Comparison of ENCODE assay signal across 8 cellular contexts in genomic region chr19:46347572-46347883, GRCh38. TPM values are rescaled to one million over a fixed set of nuclear protein-coding genes. Genes with fewer than 3 reads are reported as not detected.
DNase-seq lines count a peak whose midpoint lies in the region; ATAC-seq and TF ChIP-seq lines count a peak whose summit lies in the region.

No MANE protein-coding gene starts in this region.

- H3K9me3 ChIP-seq in tibial artery, result no peaks in the 10 kb centered on the region

- in situ Hi-C loops in astrocyte of the cerebellum (cut with HindIII; ENCODE audit: low sequenced_read_pairs), result no loop called here

- H3K27ac ChIP-seq in tibial artery, result peak overlapping the region; percentile 76 to 77

- peaks cover 53% of the 10 kb centered on the region for H3K4me1 Mint-ChIP-seq in activated T-cell treated with anti-CD3 and anti-CD28 coated beads, Interleukin-2, amount 50 U/mL, for 4 hours (ENCODE audit: low read depth)

- TF ChIP-seq CTCF in astrocyte of the cerebellum (IDR thresholded peaks at IDR 0.05; ENCODE audit: low read depth, low read length, missing control alignments) (no peak), lower leg skin (IDR thresholded peaks at IDR 0.05) (no peak), tibial artery (IDR thresholded peaks at IDR 0.05) (no peak)

- no peaks in the 10 kb centered on the region for H3K9me3 Mint-ChIP-seq in activated T-cell treated with anti-CD3 and anti-CD28 coated beads, Interleukin-2, amount 50 U/mL, for 4 hours

- H3K36me3 ChIP-seq in tibial artery, result peaks cover 0 to under 1% (median 0%) of the 10 kb centered on the region in 3 donors

- TF ChIP-seq POLR2A in lower leg skin (IDR thresholded peaks at IDR 0.05), result no peak

- H3K27me3 Mint-ChIP-seq in activated T-cell treated with anti-CD3 and anti-CD28 coated beads, Interleukin-2, amount 50 U/mL, for 4 hours (ENCODE audit: low read depth), result peaks cover 3% of the 10 kb centered on the region

- no peak for DNase-seq in activated T-cell treated with anti-CD3 and anti-CD28 coated beads, Interleukin-2, amount 50 U/mL, for 4 hours
- no peak for DNase-seq in activated T-cell treated with anti-CD3 and anti-CD28 coated beads, Interleukin-2, amount 50 U/mL, for 1 hour
- no peak for DNase-seq in astrocyte of the cerebellum (ENCODE audit: low read depth)
- no peak for DNase-seq in lower leg skin (ENCODE audit: low spot score in 2 of 2)
- DNase-seq in tibial artery, result no peak
- DNase-seq in dedifferentiated amniotic fluid mesenchymal stem cell (ENCODE audit: extremely low spot score), result no peak
- DNase-seq in stimulated activated CD4-positive, alpha-beta T cell treated with anti-CD3 and anti-CD28 coated beads, Interleukin-15, amount 100 ng/mL, for 24 hours, result no peak

- peak overlapping the region; percentile 85 for H3K4me3 ChIP-seq in astrocyte of the cerebellum (ENCODE audit: low read depth, low read length)
- peak overlapping the region; percentile 99 for H3K4me3 ChIP-seq in lower leg skin (ENCODE audit: low read depth, poor library complexity, severe bottlenecking)
- H3K4me3 ChIP-seq in tibial artery, result peak overlapping the region; percentile 71 to 90

- H3K4me1 ChIP-seq in tibial artery, result peaks cover 6 to 59% (median 49%) of the 10 kb centered on the region in 4 donors

- H3K4me3 Mint-ChIP-seq in activated T-cell treated with anti-CD3 and anti-CD28 coated beads, Interleukin-2, amount 50 U/mL, for 4 hours, result peak overlapping the region; percentile 97

- intact Hi-C loops in lower leg skin (cut with DNase I; ENCODE audit: low total_unique reads) (no loop called here), tibial artery (cut with DNase I; ENCODE audit: low total_unique reads) (loop anchor here (10.0 kb wide), 1 partner anchor 63 kb away; no protein-coding TSS in a partner anchor)

- ATAC-seq in activated T-cell treated with anti-CD3 and anti-CD28 coated beads, Interleukin-2, amount 50 U/mL, for 4 hours, result no peak
- ATAC-seq in GM19397 (IDR thresholded peaks at IDR 0.05; ENCODE audit: unreplicated experiment), result no peak

- no peaks in the 10 kb centered on the region for H3K27me3 ChIP-seq in tibial artery

- H3K36me3 Mint-ChIP-seq in activated T-cell treated with anti-CD3 and anti-CD28 coated beads, Interleukin-2, amount 50 U/mL, for 4 hours (ENCODE audit: insufficient read depth), result peaks cover 10% of the 10 kb centered on the region

- WGBS in lower leg skin, 2 donors, result 0% methylated on average over 3 of the region's 3 CpGs

RNA-seq across cellular contexts. Expression of gene PPP5C, which starts 0.6 kb away (rescaled TPM):
- total RNA-seq in activated T-cell treated with anti-CD3 and anti-CD28 coated beads, Interleukin-2, amount 50 U/mL, for 4 hours, result 100 to 1,000 TPM; 149 to 154 (median 154) TPM
- total RNA-seq in lower leg skin, result 10 to 100 TPM; 32.0 to 63.1 (median 48.4) TPM

RNA-seq across cellular contexts. Expression of gene HIF3A, which starts 50.7 kb away (rescaled TPM):
- under 1 TPM in 1 of 3 donors, not detected in 2; 0.54 TPM for total RNA-seq in activated T-cell treated with anti-CD3 and anti-CD28 coated beads, Interleukin-2, amount 50 U/mL, for 4 hours
- 10 to 100 TPM in 3 of 4 donors, 1 to 10 TPM in 1; 7.7 to 28.3 (median 16.6) TPM for total RNA-seq in lower leg skin

Comparison
In these comparisons a context has a peak if more than half of its experiments do, and no peak if none do; other contexts are left out.
1. RNA of gene HIF3A, which starts 50.7 kb away (total RNA-seq): 7.7 to 28.3 TPM in lower leg skin; 0.54 TPM in activated T-cell treated with anti-CD3 and anti-CD28 coated beads, Interleukin-2, amount 50 U/mL, for 4 hours; every median in the first group is over 4 times any median in the second.
2. Peak in every context shown above with its lines, with median percentiles within 50 percentile points of each other: H3K4me3 ChIP-seq.